ENCODE assay signal across 27 cellular contexts in genomic region chr9:69871143-69871834, GRCh38. TPM values are rescaled to one million over a fixed set of nuclear protein-coding genes. Genes with fewer than 3 reads are reported as not detected.
"Had no signal": no experiment of that assay in that cellular context is flagged by ENCODE, and none has a peak within 500 bp of the region (broad histone marks: within the 10 kb centered on the region; RNA-seq: fewer than 3 reads in every experiment).

No MANE protein-coding gene starts in this region.

- H3K9me3 Mint-ChIP-seq: activated CD4-positive, alpha-beta memory T cell treated with anti-CD3 and anti-CD28 coated beads for 36 hours; activated naive CD8-positive, alpha-beta T cell treated with anti-CD3 and anti-CD28 coated beads, Interleukin-2, amount 10 ng/mL, durations not matched to agents 7 days and 5 days; endodermal cell; neural crest cell had no signal

- H3K4me1 ChIP-seq: colonic mucosa, tibial artery had no signal

- H3K36me3 ChIP-seq: brain microvascular endothelial cell, colonic mucosa, left ventricle myocardium inferior, tibial artery had no signal

- H3K9me3 ChIP-seq: colonic mucosa, left ventricle myocardium inferior, tibial artery had no signal

- H3K4me3 ChIP-seq: colonic mucosa, left ventricle myocardium inferior, tibial artery had no signal

- H3K4me3 Mint-ChIP-seq: activated CD4-positive, alpha-beta memory T cell treated with anti-CD3 and anti-CD28 coated beads for 36 hours; activated naive CD8-positive, alpha-beta T cell treated with anti-CD3 and anti-CD28 coated beads, Interleukin-2, amount 10 ng/mL, durations not matched to agents 7 days and 5 days; endodermal cell; naive B cell; neural crest cell had no signal

- H3K4me1 Mint-ChIP-seq: activated naive CD8-positive, alpha-beta T cell treated with anti-CD3 and anti-CD28 coated beads, Interleukin-2, amount 10 ng/mL, durations not matched to agents 7 days and 5 days; naive B cell had no signal

- H3K36me3 Mint-ChIP-seq: activated CD4-positive, alpha-beta memory T cell treated with anti-CD3 and anti-CD28 coated beads for 36 hours; naive B cell had no signal

- H3K27ac Mint-ChIP-seq: activated CD4-positive, alpha-beta memory T cell treated with anti-CD3 and anti-CD28 coated beads for 36 hours; activated naive CD8-positive, alpha-beta T cell treated with anti-CD3 and anti-CD28 coated beads, Interleukin-2, amount 10 ng/mL, durations not matched to agents 7 days and 5 days; endodermal cell; naive B cell had no signal

- DNase-seq: activated CD4-positive, alpha-beta memory T cell treated with anti-CD3 and anti-CD28 coated beads for 36 hours; activated naive CD4-positive, alpha-beta T cell; activated naive CD8-positive, alpha-beta T cell treated with anti-CD3 and anti-CD28 coated beads, Interleukin-2, amount 10 ng/mL, durations not matched to agents 7 days and 5 days; activated T-cell treated with anti-CD3 and anti-CD28 coated beads for 4 hours; anterior cingulate cortex; brain microvascular endothelial cell; central memory CD4-positive, alpha-beta T cell; colonic mucosa; endodermal cell; kidney glomerular epithelial cell; left ventricle myocardium inferior; mammary epithelial cell; naive B cell; retina; stimulated activated CD4-positive, alpha-beta T cell treated with anti-CD3 and anti-CD28 coated beads, Interleukin-12 subunit alpha, Interleukin-12 subunit beta, amount 100 ng/mL, for 4 hours; stimulated activated CD4-positive, alpha-beta T cell treated with anti-CD3 and anti-CD28 coated beads, Interleukin-1b, Interleukin-23, amount 100 ng/mL, for 48 hours; stimulated activated CD8-positive, alpha-beta memory T cell treated with anti-CD3 and anti-CD28 coated beads, Interleukin-4, amount 100 ng/mL, for 48 hours; stimulated activated naive CD4-positive, alpha-beta T cell treated with Interleukin-2 at 50 U/mL for 16 hours; substantia nigra; tibial artery had no signal

RNA-seq across cellular contexts. Expression of gene CFAP95, which starts 50.7 kb away (rescaled TPM):
- total RNA-seq: activated CD4-positive, alpha-beta memory T cell treated with anti-CD3 and anti-CD28 coated beads for 36 hours; fibroblast of lung; frontal cortex; left ventricle myocardium inferior; mammary epithelial cell; mononuclear cell; omental fat pad; posterior vena cava; urinary bladder had no signal
- polyA plus RNA-seq: fibroblast of lung, urinary bladder had no signal
